Comparison of ENCODE assay signal across 25 cellular contexts in genomic region chr3:32129832-32130231, GRCh38.
"Had no signal": no experiment of that assay in that cellular context is flagged by ENCODE, and none has a peak within 500 bp of the region (broad histone marks: within the 10 kb centered on the region; RNA-seq: fewer than 3 reads in every experiment).

No MANE protein-coding gene starts in this region.

- H3K4me3 Mint-ChIP-seq: memory B cell; natural killer cell treated with Interleukin-12 subunit alpha and Interleukin-12 subunit beta and Interleukin-15 and Interleukin-18, amount 100 ng/mL, for 72 hours; stimulated activated memory B cell treated with anti-CD40 and anti-IgM and Interleukin-4, amounts not matched to agents 10 μg/mL and 1 μg/mL and 100 μg/mL, for 72 hours; stimulated activated naive CD8-positive, alpha-beta T cell treated with anti-CD3 and anti-CD28 coated beads, Interleukin-15, Interleukin-2, amounts not matched to agents 100 ng/mL and 50 ng/mL, for 24 hours had no signal

- H3K27me3 ChIP-seq: dorsolateral prefrontal cortex, heart right ventricle, left lung, neutrophil, transverse colon had no signal

- H3K9me3 Mint-ChIP-seq: memory B cell; natural killer cell treated with Interleukin-12 subunit alpha and Interleukin-12 subunit beta and Interleukin-15 and Interleukin-18, amount 100 ng/mL, for 72 hours; stimulated activated memory B cell treated with anti-CD40 and anti-IgM and Interleukin-4, amounts not matched to agents 10 μg/mL and 1 μg/mL and 100 μg/mL, for 72 hours; stimulated activated naive CD8-positive, alpha-beta T cell treated with anti-CD3 and anti-CD28 coated beads, Interleukin-15, Interleukin-2, amounts not matched to agents 100 ng/mL and 50 ng/mL, for 24 hours had no signal

- DNase-seq: central memory CD4-positive, alpha-beta T cell; dorsolateral prefrontal cortex; effector CD8-positive, alpha-beta T cell; heart right ventricle; hypothalamus; kidney glomerular epithelial cell; left lung; lower lobe of right lung; midbrain; small intestine; stimulated activated CD4-positive, alpha-beta T cell treated with anti-CD3 and anti-CD28 coated beads, Interleukin-2, amount 100 ng/mL, for 48 hours; stimulated activated CD8-positive, alpha-beta memory T cell treated with anti-CD3 and anti-CD28 coated beads, Interleukin-4, amount 100 ng/mL, for 48 hours; transverse colon had no signal

- H3K27ac ChIP-seq: coronary artery, dorsolateral prefrontal cortex, left lung, lower lobe of right lung, neutrophil, thoracic aorta, transverse colon had no signal

- H3K4me1 Mint-ChIP-seq: memory B cell; stimulated activated memory B cell treated with anti-CD40 and anti-IgM and Interleukin-4, amounts not matched to agents 10 μg/mL and 1 μg/mL and 100 μg/mL, for 72 hours had no signal

- FAIRE-seq: endometrium, frontal cortex, islet of Langerhans, small intestine, urothelium cell line had no signal

- H3K27ac Mint-ChIP-seq: natural killer cell treated with Interleukin-12 subunit alpha and Interleukin-12 subunit beta and Interleukin-15 and Interleukin-18, amount 100 ng/mL, for 72 hours; stimulated activated memory B cell treated with anti-CD40 and anti-IgM and Interleukin-4, amounts not matched to agents 10 μg/mL and 1 μg/mL and 100 μg/mL, for 72 hours; stimulated activated naive CD8-positive, alpha-beta T cell treated with anti-CD3 and anti-CD28 coated beads, Interleukin-15, Interleukin-2, amounts not matched to agents 100 ng/mL and 50 ng/mL, for 24 hours had no signal

- H3K9me3 ChIP-seq: heart right ventricle, left lung, lower lobe of right lung, neutrophil, thoracic aorta, transverse colon had no signal

- H3K27me3 Mint-ChIP-seq: memory B cell; natural killer cell treated with Interleukin-12 subunit alpha and Interleukin-12 subunit beta and Interleukin-15 and Interleukin-18, amount 100 ng/mL, for 72 hours; stimulated activated memory B cell treated with anti-CD40 and anti-IgM and Interleukin-4, amounts not matched to agents 10 μg/mL and 1 μg/mL and 100 μg/mL, for 72 hours; stimulated activated naive CD8-positive, alpha-beta T cell treated with anti-CD3 and anti-CD28 coated beads, Interleukin-15, Interleukin-2, amounts not matched to agents 100 ng/mL and 50 ng/mL, for 24 hours had no signal

- H3K4me3 ChIP-seq: coronary artery, dorsolateral prefrontal cortex, heart right ventricle, left lung, lower lobe of right lung, thoracic aorta, transverse colon had no signal

- H3K4me1 ChIP-seq: left lung, lower lobe of right lung, transverse colon had no signal

- ATAC-seq: esophagus mucosa; left lung; natural killer cell treated with Interleukin-12 subunit alpha and Interleukin-12 subunit beta and Interleukin-15 and Interleukin-18, amount 100 ng/mL, for 72 hours; stimulated activated memory B cell treated with anti-CD40 and anti-IgM and Interleukin-4, amounts not matched to agents 10 μg/mL and 1 μg/mL and 100 μg/mL, for 72 hours had no signal
